ENCODE assay signal across 8 cellular contexts in genomic region chr16:80540516-80541305, GRCh38. TPM values are rescaled to one million over a fixed set of nuclear protein-coding genes. Genes with fewer than 3 reads are reported as not detected.
A peak's percentile ranks its signal among the peaks of the same experiment; 100 is the strongest.
DNase-seq lines count a peak whose midpoint lies in the region; ATAC-seq and TF ChIP-seq lines count a peak whose summit lies in the region.

DYNLRB2 (plus strand) TSS chr16:80540993; CDS start chr16:80541077, 84 bp downstream.

- peak within 1 kb of the TSS; percentile 95 for H3K27ac Mint-ChIP-seq in central memory CD8-positive, alpha-beta T cell (ENCODE audit: low read depth)

- no peaks in the 10 kb centered on the region for H4K20me1 ChIP-seq in smooth muscle cell (ENCODE audit: low read depth)

- no peaks in the 10 kb centered on the region for H3K4me1 ChIP-seq in smooth muscle cell (ENCODE audit: low read depth)

- H3K9me3 Mint-ChIP-seq in central memory CD8-positive, alpha-beta T cell: peaks cover 6% of the 10 kb centered on the region

- no peaks in the 10 kb centered on the region for H3F3A ChIP-seq in smooth muscle cell (ENCODE audit: low read depth)

- H3K36me3 ChIP-seq in smooth muscle cell (ENCODE audit: low read depth): no peaks in the 10 kb centered on the region

- H3K4me3 Mint-ChIP-seq in central memory CD8-positive, alpha-beta T cell: peak within 1 kb of the TSS; percentile 83

- WGBS in smooth muscle cell (ENCODE audit: low lambda C conversion rate): 4% methylated on average over 55 of the region's 55 CpGs

- TF ChIP-seq CTCF in smooth muscle cell (IDR thresholded peaks at IDR 0.05; ENCODE audit: borderline replicate concordance, insufficient read depth, poor library complexity, severe bottlenecking): no peak

- peak within 1 kb of the TSS; percentile 97 for H3K4me2 ChIP-seq in smooth muscle cell

- H3K79me2 ChIP-seq in smooth muscle cell (ENCODE audit: low read depth): no peaks in the 10 kb centered on the region

- H3K4me1 Mint-ChIP-seq in central memory CD8-positive, alpha-beta T cell: peaks cover 16% of the 10 kb centered on the region

- peak within 1 kb of the TSS; percentile 64 for H3K27ac ChIP-seq in smooth muscle cell (ENCODE audit: low read depth)

- no peaks in the 10 kb centered on the region for H3K9me3 ChIP-seq in smooth muscle cell (replicated peaks; ENCODE audit: low read depth)

- DNase-seq in NCI-H2029 (lab: John Stamatoyannopoulos, UW) (peak; percentile 75), inferior parietal cortex (ENCODE audit: extremely low spot score) (peak; percentile 94), smooth muscle cell (lab: John Stamatoyannopoulos, UW; ENCODE audit: unreplicated experiment) (peak; percentile 48), NAMALWA (ENCODE audit: low spot score) (no peak)
- DNase-seq in activated CD4-positive, CD25-positive, alpha-beta regulatory T cell treated with anti-CD3 and anti-CD28 coated beads, Interleukin-2, amount 50 U/mL, for 16 hours (ENCODE audit: low read depth, low spot score): peak; percentile 83
- peak; percentile 83 to 90 for DNase-seq in central memory CD8-positive, alpha-beta T cell (ENCODE audit: low spot score in 2 of 2)

- H3K27me3 Mint-ChIP-seq in central memory CD8-positive, alpha-beta T cell: no peaks in the 10 kb centered on the region

- H3K36me3 Mint-ChIP-seq in central memory CD8-positive, alpha-beta T cell (ENCODE audit: insufficient read depth): peaks cover 14% of the 10 kb centered on the region

- peak within 1 kb of the TSS; percentile 85 for H3K4me3 ChIP-seq in smooth muscle cell

- H3K9ac ChIP-seq in smooth muscle cell (ENCODE audit: low read depth): peak within 1 kb of the TSS; percentile 97

- ATAC-seq in GM18499 (IDR thresholded peaks at IDR 0.05; ENCODE audit: insufficient read depth, unreplicated experiment): peak; percentile 64
- peak; percentile 96 for ATAC-seq in HG02885 (IDR thresholded peaks at IDR 0.05; ENCODE audit: poor library complexity, unreplicated experiment)
- ATAC-seq in central memory CD8-positive, alpha-beta T cell (replicated peaks; ENCODE audit: extremely low read depth, poor library complexity, severe bottlenecking): peak; percentile 96

- peaks cover 41% of the 10 kb centered on the region for H3K27me3 ChIP-seq in smooth muscle cell (ENCODE audit: low read depth)

- peak within 1 kb of the TSS; percentile 97 for H2AFZ ChIP-seq in smooth muscle cell (ENCODE audit: low read depth)

RNA-seq across cellular contexts. Expression of gene DYNLRB2, which starts in this region (rescaled TPM):
- 0.58 TPM in 1 of 2 replicates, not detected in the other for total RNA-seq in smooth muscle cell
- not detected in 2 replicates for polyA plus RNA-seq in smooth muscle cell

Comparison
In these comparisons a context has a peak if more than half of its experiments do, and no peak if none do; other contexts are left out.
1. Peak in DNase-seq, H3K4me3 ChIP-seq, H3K27ac ChIP-seq, H3K9ac ChIP-seq and H3K4me2 ChIP-seq in smooth muscle cell; RNA of the gene not detected or under 1 TPM.